ENCODE assay signal across 14 cellular contexts in genomic region chr20:32191422-32191821, GRCh38. TPM values are rescaled to one million over a fixed set of nuclear protein-coding genes. Genes with fewer than 3 reads are reported as not detected.
DNase-seq lines count a peak whose midpoint lies in the region; ATAC-seq and TF ChIP-seq lines count a peak whose summit lies in the region.
"Had no signal": no experiment of that assay in that cellular context is flagged by ENCODE, and none has a peak within 500 bp of the region (broad histone marks: within the 10 kb centered on the region; RNA-seq: fewer than 3 reads in every experiment).

No MANE protein-coding gene starts in this region.

- no peak for ATAC-seq in activated naive CD4-positive, alpha-beta T cell treated with anti-CD3 and anti-CD28 coated beads, Interleukin-2, amount 50 U/mL, for 72 hours
- ATAC-seq in mucosa of descending colon, result no peak

- no peaks in the 10 kb centered on the region for H3K27me3 Mint-ChIP-seq in activated naive CD4-positive, alpha-beta T cell treated with anti-CD3 and anti-CD28 coated beads, Interleukin-2, amount 50 U/mL, for 24 hours
- H3K27me3 Mint-ChIP-seq in activated naive CD8-positive, alpha-beta T cell, result no peaks in the 10 kb centered on the region

- H3K27me3 ChIP-seq in stomach smooth muscle (ENCODE audit: control insufficient read depth in 1 of 2, insufficient read depth in 2 of 2, low read length in 2 of 2), result no peaks in the 10 kb centered on the region
- H3K27me3 ChIP-seq: tibial artery had no signal

- peaks cover 41% of the 10 kb centered on the region for H3K4me1 Mint-ChIP-seq in activated naive CD4-positive, alpha-beta T cell treated with anti-CD3 and anti-CD28 coated beads, Interleukin-2, amount 50 U/mL, for 24 hours
- H3K4me1 Mint-ChIP-seq in activated naive CD8-positive, alpha-beta T cell (ENCODE audit: low read depth), result peaks cover 36% of the 10 kb centered on the region

- H3K4me1 ChIP-seq in stomach smooth muscle (ENCODE audit: control insufficient read depth, insufficient read depth, low read length) (peaks cover 34% of the 10 kb centered on the region), mucosa of descending colon (ENCODE audit: low read depth) (peaks cover 9% of the 10 kb centered on the region)

- peak overlapping the region; percentile 35 for H3K27ac Mint-ChIP-seq in activated naive CD4-positive, alpha-beta T cell treated with anti-CD3 and anti-CD28 coated beads, Interleukin-2, amount 50 U/mL, for 24 hours
- H3K27ac Mint-ChIP-seq in activated naive CD4-positive, alpha-beta T cell treated with anti-CD3 and anti-CD28 coated beads, Interleukin-2, amount 50 U/mL, for 72 hours, result peak overlapping the region in 1 of 2 donors; percentile 64
- H3K27ac Mint-ChIP-seq in activated naive CD8-positive, alpha-beta T cell, result peak overlapping the region; percentile 52

- no peaks in the 10 kb centered on the region for H3K9me3 Mint-ChIP-seq in activated naive CD4-positive, alpha-beta T cell treated with anti-CD3 and anti-CD28 coated beads, Interleukin-2, amount 50 U/mL, for 24 hours
- no peaks in the 10 kb centered on the region for H3K9me3 Mint-ChIP-seq in activated naive CD4-positive, alpha-beta T cell treated with anti-CD3 and anti-CD28 coated beads, Interleukin-2, amount 50 U/mL, for 72 hours
- no peaks in the 10 kb centered on the region for H3K9me3 Mint-ChIP-seq in activated naive CD8-positive, alpha-beta T cell (ENCODE audit: low read depth)

- H3K4me3 ChIP-seq in stomach smooth muscle (ENCODE audit: low read length in 2 of 2) (no peak overlapping the region), mucosa of descending colon (no peak overlapping the region)
- H3K4me3 ChIP-seq: PC-9, tibial artery had no signal

- peak overlapping the region; percentile 66 for H3K27ac ChIP-seq in stomach smooth muscle (ENCODE audit: low read length)
- H3K27ac ChIP-seq: PC-9 had no signal

- DNase-seq in activated naive CD4-positive, alpha-beta T cell treated with anti-CD3 and anti-CD28 coated beads, Interleukin-2, amount 50 U/mL, for 72 hours (ENCODE audit: low spot score in 2 of 2), result no peak
- DNase-seq in mesenteric fat pad (ENCODE audit: low spot score) (peak; percentile 81), NCI-H510A (lab: John Stamatoyannopoulos, UW) (no peak), mucosa of descending colon (no peak)
- DNase-seq in stimulated activated CD4-positive, alpha-beta T cell treated with anti-CD3 and anti-CD28 coated beads, Interleukin-2, amount 100 ng/mL, for 48 hours, result no peak
- DNase-seq: activated gamma-delta T cell treated with Interleukin-2 at 50 U/mL for 16 hours; DMS153; NCI-H1694; PC-9; stimulated activated CD4-positive, alpha-beta T cell treated with anti-CD3 and anti-CD28 coated beads, Interleukin-12 subunit alpha, Interleukin-12 subunit beta, amount 100 ng/mL, for 4 hours had no signal

- no peak for TF ChIP-seq CTCF in mucosa of descending colon (IDR thresholded peaks at IDR 0.05)

- H3K9me3 ChIP-seq in stomach smooth muscle (ENCODE audit: control insufficient read depth in 2 of 2, low read length in 2 of 2) (no peaks in the 10 kb centered on the region), mucosa of descending colon (no peaks in the 10 kb centered on the region)
- H3K9me3 ChIP-seq: tibial artery had no signal

- H3K4me3 Mint-ChIP-seq in activated naive CD4-positive, alpha-beta T cell treated with anti-CD3 and anti-CD28 coated beads, Interleukin-2, amount 50 U/mL, for 24 hours, result peak overlapping the region; percentile 77
- H3K4me3 Mint-ChIP-seq in activated naive CD8-positive, alpha-beta T cell, result peak overlapping the region; percentile 78

- peaks cover 20% of the 10 kb centered on the region for H3K36me3 Mint-ChIP-seq in activated naive CD4-positive, alpha-beta T cell treated with anti-CD3 and anti-CD28 coated beads, Interleukin-2, amount 50 U/mL, for 24 hours
- peaks cover 21 to 31% of the 10 kb centered on the region in 2 donors for H3K36me3 Mint-ChIP-seq in activated naive CD4-positive, alpha-beta T cell treated with anti-CD3 and anti-CD28 coated beads, Interleukin-2, amount 50 U/mL, for 72 hours
- H3K36me3 Mint-ChIP-seq in activated naive CD8-positive, alpha-beta T cell, result peaks cover 7% of the 10 kb centered on the region

- intact Hi-C loops in mucosa of descending colon (cut with DNase I, micrococcal nuclease), result no loop called here

- H3K36me3 ChIP-seq in stomach smooth muscle (ENCODE audit: control insufficient read depth in 2 of 2, insufficient read depth in 2 of 2, low read length in 2 of 2), result peaks cover 10 to 11% of the 10 kb centered on the region in 2 donors
- H3K36me3 ChIP-seq in mucosa of descending colon (ENCODE audit: low read depth), result peaks cover 3% of the 10 kb centered on the region

- no peak overlapping the region for H3K9ac ChIP-seq in stomach smooth muscle (ENCODE audit: low read length in 2 of 2)

RNA-seq across cellular contexts. Expression of gene PLAGL2, which starts 16.1 kb away (rescaled TPM):
- 10 to 100 TPM; 51.3 to 65.2 TPM for total RNA-seq in activated naive CD4-positive, alpha-beta T cell treated with anti-CD3 and anti-CD28 coated beads, Interleukin-2, amount 50 U/mL, for 72 hours
- total RNA-seq in mesenteric fat pad (8.3 TPM), mucosa of descending colon (10 to 100 TPM; 12.9 to 21.9 (median 16.5) TPM)

RNA-seq across cellular contexts. Expression of gene POFUT1, which starts 16.3 kb away (rescaled TPM):
- total RNA-seq in activated naive CD4-positive, alpha-beta T cell treated with anti-CD3 and anti-CD28 coated beads, Interleukin-2, amount 50 U/mL, for 72 hours, result 10 to 100 TPM; 18.7 to 39.7 TPM
- total RNA-seq in mesenteric fat pad, result 40.9 TPM
- total RNA-seq in mucosa of descending colon, result 10 to 100 TPM; 35.5 to 48.5 (median 44.8) TPM
